ENCODE assay signal across 1 cellular context in genomic region chr19:58546131-58546530, GRCh38.
TF ChIP-seq lines count a peak whose summit lies in the region.

No MANE protein-coding gene starts in this region.

TF ChIP-seq in HCT116, 20 proteins besides CTCF, POLR2A, EP300 and RAD21 (continued from another document):
- no peak for TF ChIP-seq REST (IDR thresholded peaks at IDR 0.05; ENCODE audit: low read depth)
- no peak for TF ChIP-seq EZH2 (IDR thresholded peaks at IDR 0.05)
- TF ChIP-seq FOSL1 (IDR thresholded peaks at IDR 0.05; ENCODE audit: low read depth): no peak
- no peak for TF ChIP-seq ZFX (IDR thresholded peaks at IDR 0.05)
